19 cellular contexts compared by ENCODE assay signal in genomic region chr2:225600865-225601264, GRCh38.
DNase-seq lines count a peak whose midpoint lies in the region; ATAC-seq and TF ChIP-seq lines count a peak whose summit lies in the region.
"Had no signal": no experiment of that assay in that cellular context is flagged by ENCODE, and none has a peak within 500 bp of the region (broad histone marks: within the 10 kb centered on the region; RNA-seq: fewer than 3 reads in every experiment).

No MANE protein-coding gene starts in this region.

- no CpG with 5 or more reads among the region's 4 CpGs for WGBS in mesendoderm (ENCODE audit: extremely low coverage, insufficient coverage, low lambda C conversion rate)

- no peaks in the 10 kb centered on the region for H3K27me3 Mint-ChIP-seq in activated naive CD4-positive, alpha-beta T cell treated with anti-CD3 and anti-CD28 coated beads, Interleukin-2, amount 10 ng/mL, durations not matched to agents 7 days and 5 days

- no peak overlapping the region for H2BK15ac ChIP-seq in mesendoderm (replicated peaks; ENCODE audit: low read depth)

- no peak overlapping the region for H3K56ac ChIP-seq in mesendoderm (ENCODE audit: low read length)

- no peak overlapping the region; the same call in 1 of the 2 replicates for H2AFZ ChIP-seq in KMS-11 (ENCODE audit: low read depth)

- no peak overlapping the region for H3K23ac ChIP-seq in mesendoderm (ENCODE audit: low read length)

- H3K27ac Mint-ChIP-seq in activated naive CD4-positive, alpha-beta T cell treated with anti-CD3 and anti-CD28 coated beads, Interleukin-2, amount 10 ng/mL, durations not matched to agents 7 days and 5 days: no peak overlapping the region
- H3K27ac Mint-ChIP-seq: CD4-positive, alpha-beta memory T cell; T-helper 2 cell treated with Interferon-gamma antibody and Interleukin-4, amounts not matched to agents 5 μg/mL and 100 μg/mL, for 36 hours had no signal

- no peak overlapping the region for H2BK5ac ChIP-seq in mesendoderm (ENCODE audit: low read length)

- no peak overlapping the region for H2BK120ac ChIP-seq in mesendoderm (ENCODE audit: low read depth, low read length)

- H3K4me2 ChIP-seq in KMS-11 (peak overlapping the region; percentile 63), mesendoderm (ENCODE audit: low read length) (no peak overlapping the region)

- no peaks in the 10 kb centered on the region for H3K4me1 Mint-ChIP-seq in activated naive CD4-positive, alpha-beta T cell treated with anti-CD3 and anti-CD28 coated beads, Interleukin-2, amount 10 ng/mL, durations not matched to agents 7 days and 5 days
- H3K4me1 Mint-ChIP-seq: CD4-positive, alpha-beta memory T cell had no signal

- H3K9ac ChIP-seq in KMS-11: no peak overlapping the region
- no peak overlapping the region for H3K9ac ChIP-seq in mesendoderm (ENCODE audit: low read length)

- H3K4ac ChIP-seq in mesendoderm (ENCODE audit: low read depth, low read length): no peak overlapping the region

- H3K79me1 ChIP-seq in mesendoderm (ENCODE audit: low read length): no peaks in the 10 kb centered on the region

- peak; percentile 61 for ATAC-seq in GM18868 (IDR thresholded peaks at IDR 0.05; ENCODE audit: unreplicated experiment)
- ATAC-seq in HG02798 (IDR thresholded peaks at IDR 0.05; ENCODE audit: poor library complexity, unreplicated experiment): peak; percentile 62

- H3K9me3 Mint-ChIP-seq in activated naive CD4-positive, alpha-beta T cell treated with anti-CD3 and anti-CD28 coated beads, Interleukin-2, amount 10 ng/mL, durations not matched to agents 7 days and 5 days: no peaks in the 10 kb centered on the region
- H3K9me3 Mint-ChIP-seq: T-helper 2 cell treated with Interferon-gamma antibody and Interleukin-4, amounts not matched to agents 5 μg/mL and 100 μg/mL, for 36 hours had no signal

- no peak for TF ChIP-seq CTCF in KMS-11 (conservative IDR thresholded peaks at IDR 0.05; ENCODE audit: low read depth, low read length)

- no peak overlapping the region for H4K5ac ChIP-seq in mesendoderm (ENCODE audit: low read length)

- H3K9me3 ChIP-seq in SJCRH30 (replicated peaks): peaks cover 4% of the 10 kb centered on the region; the same call in 1 of the 2 replicates
- H3K9me3 ChIP-seq: BE2C had no signal

- no peak overlapping the region for H4K8ac ChIP-seq in mesendoderm (ENCODE audit: low read depth, low read length)

- CTCF ChIA-PET in activated naive CD4-positive, alpha-beta T cell treated with anti-CD3 and anti-CD28 coated beads, Interleukin-2, amount 10 ng/mL, durations not matched to agents 7 days and 5 days (lab: Charles Lee): no interaction called here

- H3K27ac ChIP-seq in KMS-11 (no peak overlapping the region; the same call in 1 of the 2 replicates), mesendoderm (ENCODE audit: low read depth, low read length) (no peak overlapping the region), SJCRH30 (no peak overlapping the region)
- H3K27ac ChIP-seq: RWPE1 had no signal

- H3K36me3 Mint-ChIP-seq in activated naive CD4-positive, alpha-beta T cell treated with anti-CD3 and anti-CD28 coated beads, Interleukin-2, amount 10 ng/mL, durations not matched to agents 7 days and 5 days: no peaks in the 10 kb centered on the region
- H3K36me3 Mint-ChIP-seq: CD4-positive, alpha-beta memory T cell had no signal

- H3K4me3 ChIP-seq in KMS-11 (IDR thresholded peaks at IDR 0.05; ENCODE audit: insufficient read depth, low read depth, low read length) (no peak overlapping the region), mesendoderm (ENCODE audit: low read length) (no peak overlapping the region), SJCRH30 (no peak overlapping the region)

- H3K36me3 ChIP-seq in KMS-11 (ENCODE audit: insufficient read depth) (no peaks in the 10 kb centered on the region), mesendoderm (ENCODE audit: control insufficient read depth, insufficient read depth, low read length) (no peaks in the 10 kb centered on the region), SJCRH30 (no peaks in the 10 kb centered on the region)
- H3K36me3 ChIP-seq: BE2C had no signal

- H3K18ac ChIP-seq in mesendoderm (ENCODE audit: low read length): no peak overlapping the region

- H3K79me2 ChIP-seq in KMS-11 (ENCODE audit: insufficient read depth, low read depth): no peaks in the 10 kb centered on the region
- H3K79me2 ChIP-seq in mesendoderm (ENCODE audit: control insufficient read depth, insufficient read depth, low read length): no peaks in the 10 kb centered on the region

- no peak overlapping the region for H2AK5ac ChIP-seq in mesendoderm (ENCODE audit: low read length)

- H3K4me1 ChIP-seq in KMS-11 (ENCODE audit: low read depth, poor library complexity, severe bottlenecking): peaks cover 24% of the 10 kb centered on the region
- H3K4me1 ChIP-seq in mesendoderm (ENCODE audit: control insufficient read depth, low read depth, low read length): no peaks in the 10 kb centered on the region
- peaks cover 29% of the 10 kb centered on the region for H3K4me1 ChIP-seq in SJCRH30
- H3K4me1 ChIP-seq: BE2C had no signal

- H3K27me3 ChIP-seq in KMS-11 (ENCODE audit: insufficient read depth, low read depth) (no peaks in the 10 kb centered on the region), mesendoderm (ENCODE audit: insufficient read depth, low read length, poor library complexity) (no peaks in the 10 kb centered on the region), SJCRH30 (no peaks in the 10 kb centered on the region)
- H3K27me3 ChIP-seq: BE2C had no signal

- DNase-seq in amniotic epithelial cell (ENCODE audit: low read depth) (peak; percentile 2), mesendoderm (no peak), SJCRH30 (no peak)
- no peak for DNase-seq in activated naive CD4-positive, alpha-beta T cell treated with anti-CD3 and anti-CD28 coated beads, Interleukin-2, amount 10 ng/mL, durations not matched to agents 7 days and 5 days
- DNase-seq: BE2C; Calu3; CD4-positive, alpha-beta memory T cell; DMS53; KG1; NCI-H1105 treated with DMSO at 0.1 percent for 48 hours; NCI-H1694 treated with DMSO at 0.1 percent for 48 hours; NCI-H2107; NCI-H226; NCI-H526 had no signal

- no peak overlapping the region for H3K4me3 Mint-ChIP-seq in activated naive CD4-positive, alpha-beta T cell treated with anti-CD3 and anti-CD28 coated beads, Interleukin-2, amount 10 ng/mL, durations not matched to agents 7 days and 5 days
- H3K4me3 Mint-ChIP-seq: CD4-positive, alpha-beta memory T cell; T-helper 2 cell treated with Interferon-gamma antibody and Interleukin-4, amounts not matched to agents 5 μg/mL and 100 μg/mL, for 36 hours had no signal

- no peaks in the 10 kb centered on the region for H4K20me1 ChIP-seq in KMS-11 (ENCODE audit: insufficient read depth)
